ENCODE assay signal across 20 cellular contexts in the genomic region with DNA sequence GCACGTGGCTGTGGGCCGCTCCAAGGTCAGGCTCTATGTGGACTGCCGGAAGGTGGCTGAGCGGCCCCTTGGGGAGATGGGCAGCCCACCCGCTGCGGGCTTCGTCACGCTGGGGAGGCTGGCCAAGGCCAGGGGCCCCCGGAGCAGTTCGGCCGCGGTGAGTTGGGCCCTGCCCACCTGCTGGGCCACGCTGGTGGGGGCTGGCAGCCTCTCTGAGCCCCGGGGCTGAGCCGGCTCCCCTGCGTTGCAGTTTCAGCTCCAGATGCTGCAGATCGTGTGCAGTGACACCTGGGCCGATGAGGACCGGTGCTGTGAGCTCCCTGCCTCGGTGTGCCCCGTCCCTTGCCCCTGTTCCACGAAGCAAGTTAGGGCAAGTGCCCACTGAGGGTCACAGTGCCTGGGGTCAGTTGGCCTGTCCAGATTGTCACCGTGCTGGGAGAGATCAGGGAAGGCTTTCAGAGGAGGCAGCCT. TPM values are rescaled to one million over a fixed set of nuclear protein-coding genes. Genes with fewer than 3 reads are reported as not detected.
"Had no signal": no experiment of that assay in that cellular context is flagged by ENCODE, and none has a peak within 500 bp of the region (broad histone marks: within the 10 kb centered on the region; RNA-seq: fewer than 3 reads in every experiment).

No MANE protein-coding gene starts in this region.

- H3K4me3 ChIP-seq: ascending aorta, left lung, mucosa of descending colon, tibial nerve had no signal

- ATAC-seq: left lung; mucosa of descending colon; stimulated activated naive CD8-positive, alpha-beta T cell treated with anti-CD3 and anti-CD28 coated beads, Interleukin-15, Interleukin-2, amounts not matched to agents 100 U/mL and 50 U/mL, for 24 hours had no signal

- H3K27ac ChIP-seq: ascending aorta, left lung, neutrophil, tibial nerve had no signal

- H3K27me3 ChIP-seq: ascending aorta had no signal

- H3K9me3 ChIP-seq: ascending aorta, left lung, mucosa of descending colon, neutrophil, tibial nerve had no signal

- FAIRE-seq: frontal cortex, keratinocyte had no signal

- DNase-seq: activated CD4-positive, alpha-beta T cell treated with anti-CD3 and anti-CD28 coated beads, Interleukin-2, amount 50 U/mL, for 1 hour; activated CD8-positive, alpha-beta memory T cell treated with anti-CD3 and anti-CD28 coated beads for 24 hours; effector CD4-positive, alpha-beta T cell; mesenchymal stem cell; naive B cell; retina; stimulated activated CD4-positive, alpha-beta T cell treated with anti-CD3 and anti-CD28 coated beads, Interleukin-12 subunit alpha, Interleukin-12 subunit beta, amount 100 ng/mL, for 4 hours; stimulated activated CD4-positive, alpha-beta T cell treated with anti-CD3 and anti-CD28 coated beads, Interleukin-2, amount 100 ng/mL, for 24 hours; stimulated activated naive CD8-positive, alpha-beta T cell treated with anti-CD3 and anti-CD28 coated beads, Interleukin-15, Interleukin-2, amounts not matched to agents 100 U/mL and 50 U/mL, for 24 hours; substantia nigra; T1000 had no signal

- H3K4me1 ChIP-seq: ascending aorta, left lung had no signal

- H3K36me3 ChIP-seq: ascending aorta, left lung, neutrophil, tibial nerve had no signal

RNA-seq across cellular contexts. Expression of a gene that starts 27.1 kb away (rescaled TPM):
- total RNA-seq: ascending aorta, left lung, mucosa of descending colon had no signal
- polyA plus RNA-seq: esophagus, keratinocyte had no signal

RNA-seq across cellular contexts. Expression of a gene that starts 41.1 kb away (rescaled TPM):
- total RNA-seq: ascending aorta; left lung; mucosa of descending colon; T-helper 1 cell treated with Interleukin-12 subunit alpha and Interleukin-12 subunit beta and Interleukin-4 antibody, amounts not matched to agents 30 ng/mL and 1 ng/mL, for 36 hours had no signal
- polyA plus RNA-seq: keratinocyte had no signal
